ENCODE assay signal across 8 cellular contexts in genomic region chr13:113758651-113759524, GRCh38. TPM values are rescaled to one million over a fixed set of nuclear protein-coding genes. Genes with fewer than 3 reads are reported as not detected.
DNase-seq lines count a peak whose midpoint lies in the region; ATAC-seq and TF ChIP-seq lines count a peak whose summit lies in the region.

Gene TMEM255B (plus strand): TSS chr13:113759226. CDS start chr13:113759270, 44 bp downstream.

- TSS peak; percentile 88 for BruUV-seq in HCT116 (replicated peaks; lab: Mats Ljungman, UMichigan)

- ATAC-seq in HCT116 = peak; percentile 99
- peak; percentile 97 for ATAC-seq in body of pancreas
- ATAC-seq in HG02840 (IDR thresholded peaks at IDR 0.05; ENCODE audit: low FRiP score, unreplicated experiment) = no peak

- no peak for TF ChIP-seq RAD21 in HCT116 (IDR thresholded peaks at IDR 0.05; ENCODE audit: low read depth)

- CTCF ChIA-PET in HCT116 (lab: Charles Lee) = no interaction called here

- no peaks in the 10 kb centered on the region for H3K9me2 ChIP-seq in HCT116 (ENCODE audit: insufficient read depth)

- 1% methylated on average over 62 to 68 of the region's 80 CpGs for WGBS in body of pancreas, 2 donors
- no CpG with 5 or more reads among the region's 80 CpGs for WGBS in iPS DF 6.9 (ENCODE audit: insufficient coverage, insufficient read length)
- WGBS in sigmoid colon, 2 donors = 0 to 1% methylated on average over 80 of the region's 80 CpGs

- TF ChIP-seq CTCF in HCT116 (IDR thresholded peaks at IDR 0.05 in 2 of 3, conservative IDR thresholded peaks at IDR 0.05 in 1 of 3; ENCODE audit: borderline replicate concordance in 1 of 3, insufficient read depth in 1 of 3, low read depth in 2 of 3, low read length in 2 of 3) = peak in 1 of 3 experiments; percentile 17; a peak in 1 of 6 replicates
- TF ChIP-seq CTCF in body of pancreas (IDR thresholded peaks at IDR 0.05) = peak in 5 of 7 experiments; percentile 31 to 50 (median 45)
- peak in 1 of 4 experiments; percentile 38 for TF ChIP-seq CTCF in sigmoid colon (IDR thresholded peaks at IDR 0.05)

- DNase-seq in ELF-1 (ENCODE audit: low read depth, low spot score) (peak; percentile 63), HCT116 (ENCODE audit: low read depth, low spot score) (peak; percentile 10), NCI-H146 (lab: John Stamatoyannopoulos, UW) (peak; percentile 78), UCSD-AML1 (lab: John Stamatoyannopoulos, UW; ENCODE audit: unreplicated experiment) (peak; percentile 79), body of pancreas (peak; percentile 79 to 88 (median 83)), iPS DF 6.9 (ENCODE audit: low read depth, low spot score) (no peak), sigmoid colon (peak; percentile 91)

- peak within 1 kb of the TSS; percentile 41 to 58 for H3K4me3 ChIP-seq in HCT116 (replicated peaks in 1 of 2; ENCODE audit: low read depth in 1 of 2, low read length in 2 of 2)
- H3K4me3 ChIP-seq in body of pancreas = peak within 1 kb of the TSS; percentile 40 to 57
- peak within 1 kb of the TSS; percentile 51; the same call in 1 of the 2 replicates for H3K4me3 ChIP-seq in iPS DF 6.9 (ENCODE audit: low read length)
- peak within 1 kb of the TSS; percentile 41 to 76 (median 71) for H3K4me3 ChIP-seq in sigmoid colon

- no peaks in the 10 kb centered on the region for H3K9me3 ChIP-seq in HCT116 (ENCODE audit: control insufficient read depth in 1 of 2, insufficient read depth in 1 of 2, low read depth in 1 of 2, low read length in 2 of 2)
- no peaks in the 10 kb centered on the region for H3K9me3 ChIP-seq in body of pancreas
- H3K9me3 ChIP-seq in iPS DF 6.9 (ENCODE audit: control insufficient read depth, insufficient read depth, low read length) = no peaks in the 10 kb centered on the region
- no peaks in the 10 kb centered on the region for H3K9me3 ChIP-seq in sigmoid colon

- RAD21 ChIA-PET in HCT116 (lab: Charles Lee; ENCODE audit: low non-redundant PET in 1 of 2, low total read pairs in 2 of 2, uncharacterized antibody in 2 of 2, unreplicated experiment in 2 of 2) = no interaction called here

- H3K36me3 ChIP-seq in HCT116 (ENCODE audit: control insufficient read depth in 1 of 2, insufficient read depth in 2 of 2, low read length in 2 of 2) (no peaks in the 10 kb centered on the region), body of pancreas (replicated peaks in 1 of 2; ENCODE audit: insufficient read depth in 1 of 2, low read depth in 2 of 2) (no peaks in the 10 kb centered on the region), iPS DF 6.9 (ENCODE audit: control insufficient read depth, insufficient read depth, low read length) (no peaks in the 10 kb centered on the region), sigmoid colon (no peaks in the 10 kb centered on the region)

- H3K4me2 ChIP-seq in HCT116 (ENCODE audit: low read length) = peak within 1 kb of the TSS; percentile 90

- peaks cover 3 to 17% of the 10 kb centered on the region in 2 experiments for H3K4me1 ChIP-seq in HCT116 (ENCODE audit: control insufficient read depth in 1 of 2, insufficient read depth in 2 of 2, low read length in 2 of 2)
- H3K4me1 ChIP-seq in body of pancreas = peaks cover 20% of the 10 kb centered on the region
- no peaks in the 10 kb centered on the region for H3K4me1 ChIP-seq in iPS DF 6.9 (ENCODE audit: control insufficient read depth, insufficient read depth, low read length)
- peaks cover 0 to 20% (median 17%) of the 10 kb centered on the region in 4 donors for H3K4me1 ChIP-seq in sigmoid colon

- H2AFZ ChIP-seq in HCT116 (ENCODE audit: low read depth, low read length, poor library complexity, severe bottlenecking) = peak within 1 kb of the TSS; percentile 90

- intact Hi-C loops in HCT116 (cut with micrococcal nuclease) (no loop called here), body of pancreas (cut with DNase I) (no loop called here), sigmoid colon (cut with DNase I) (no loop called here)

- H4K20me1 ChIP-seq in HCT116 (ENCODE audit: insufficient read depth) = no peaks in the 10 kb centered on the region

- H3K27ac ChIP-seq in HCT116 (ENCODE audit: low read depth, low read length) (no peak within 1 kb of the TSS; the same call in 1 of the 2 replicates), body of pancreas (peak within 1 kb of the TSS; percentile 4 to 82 (median 38)), iPS DF 6.9 (ENCODE audit: low read length) (no peak within 1 kb of the TSS), sigmoid colon (peak within 1 kb of the TSS; percentile 71 to 83 (median 72))

- H3K79me2 ChIP-seq in HCT116 (ENCODE audit: insufficient read depth, low read length) = no peaks in the 10 kb centered on the region

- TF ChIP-seq POLR2A in HCT116 (IDR thresholded peaks at IDR 0.05; ENCODE audit: borderline replicate concordance, extremely low read depth, insufficient read depth, insufficient read length) (no peak), body of pancreas (IDR thresholded peaks at IDR 0.05) (peak in 1 of 3 donors; percentile 41), sigmoid colon (IDR thresholded peaks at IDR 0.05) (no peak)

- no peaks in the 10 kb centered on the region for H3K27me3 ChIP-seq in HCT116 (ENCODE audit: insufficient read depth, low read length)
- no peaks in the 10 kb centered on the region for H3K27me3 ChIP-seq in body of pancreas
- peaks cover 7% of the 10 kb centered on the region; the same call in 1 of the 2 replicates for H3K27me3 ChIP-seq in iPS DF 6.9 (ENCODE audit: control insufficient read depth, insufficient read depth, low read length)
- H3K27me3 ChIP-seq in sigmoid colon = peaks cover 0 to 42% (median 8%) of the 10 kb centered on the region in 3 donors

- H3K9ac ChIP-seq in HCT116 (ENCODE audit: low read length) = peak within 1 kb of the TSS; percentile 59

- TF ChIP-seq EP300 in sigmoid colon (IDR thresholded peaks at IDR 0.05) = no peak

- POLR2A ChIA-PET in HCT116 (lab: Charles Lee) = no interaction called here

TF ChIP-seq in HCT116, 20 proteins besides CTCF, POLR2A, EP300 and RAD21:
- no peak for TF ChIP-seq EZH2phosphoT487 (IDR thresholded peaks at IDR 0.05; ENCODE audit: borderline replicate concordance)
- no peak for TF ChIP-seq EGR1 (IDR thresholded peaks at IDR 0.05; ENCODE audit: low read depth)
- TF ChIP-seq ZBTB33 (IDR thresholded peaks at IDR 0.05; ENCODE audit: extremely low read depth, insufficient replicate concordance, low read length) = no peak
- TF ChIP-seq MAX (IDR thresholded peaks at IDR 0.05) = no peak
- no peak for TF ChIP-seq SP1 (IDR thresholded peaks at IDR 0.05; ENCODE audit: low read depth)
- TF ChIP-seq SRF (IDR thresholded peaks at IDR 0.05; ENCODE audit: low read depth) = no peak
- no peak for TF ChIP-seq FOSL1 (IDR thresholded peaks at IDR 0.05; ENCODE audit: low read depth)
- no peak for TF ChIP-seq CEBPB (IDR thresholded peaks at IDR 0.05; ENCODE audit: low read depth)
- TF ChIP-seq SIN3A (IDR thresholded peaks at IDR 0.05; ENCODE audit: low read depth) = no peak
- TF ChIP-seq EZH2 (IDR thresholded peaks at IDR 0.05) = no peak
- TF ChIP-seq ZFX (IDR thresholded peaks at IDR 0.05) = no peak
- TF ChIP-seq ZNF274 (IDR thresholded peaks at IDR 0.05; ENCODE audit: low read depth, low read length) = no peak

RNA-seq across cellular contexts. Expression of gene TMEM255B, which starts in this region (rescaled TPM):
- total RNA-seq in HCT116 (2021; ENCODE audit: unreplicated experiment) (7.7 TPM), body of pancreas (1 to 10 TPM; 1.0 to 4.6 TPM), sigmoid colon (10 to 100 TPM in 2 of 4 donors, 1 to 10 TPM in 1, under 1 TPM in 1; 0.99 to 11.1 (median 7.3) TPM)
- polyA plus RNA-seq in HCT116 (2012) = 3.3 and 3.4 TPM in 2 replicates
- 1 to 10 TPM in 2 of 3 donors, under 1 TPM in 1; 0.60 to 4.6 (median 1.8) TPM for polyA plus RNA-seq in sigmoid colon

Comparison
In these comparisons a context has a peak if more than half of its experiments do, and no peak if none do; other contexts are left out.
1. H3K27ac ChIP-seq: peak in body of pancreas (4 of 4) and sigmoid colon (4 of 4); none in HCT116 (single experiment) and iPS DF 6.9 (single experiment).
2. Peak in every context shown above with its lines, with median percentiles within 50 percentile points of each other: H3K4me3 ChIP-seq.